ENCODE assay signal across 10 cellular contexts in genomic region chr3:40800343-40800742, GRCh38.
A peak's percentile ranks its signal among the peaks of the same experiment; 100 is the strongest.
DNase-seq lines count a peak whose midpoint lies in the region; ATAC-seq and TF ChIP-seq lines count a peak whose summit lies in the region.
"Had no signal": no experiment of that assay in that cellular context is flagged by ENCODE, and none has a peak within 500 bp of the region (broad histone marks: within the 10 kb centered on the region; RNA-seq: fewer than 3 reads in every experiment).

No MANE protein-coding gene starts in this region.

- peak overlapping the region; percentile 29 for H3K27ac ChIP-seq in PC-3 (ENCODE audit: low read length)
- H3K27ac ChIP-seq in fibroblast of lung (ENCODE audit: insufficient read depth, low read length): no peak overlapping the region
- H3K27ac ChIP-seq in psoas muscle: peak overlapping the region; percentile 46

- BruUV-seq in PC-3 (replicated peaks; lab: Mats Ljungman, UMichigan): no TSS peak

- ATAC-seq in PC-3 (peak; percentile 42), psoas muscle (peak; percentile 80 to 95 (median 86))
- ATAC-seq: SK-N-SH treated with all-trans-retinoic acid at 6 μM for 48 hours had no signal

- H3F3A ChIP-seq in PC-3 (ENCODE audit: low read length, unreplicated experiment): no peaks in the 10 kb centered on the region

- H3K4me2 ChIP-seq in PC-3 (ENCODE audit: low read length) (peak overlapping the region; percentile 67), fibroblast of lung (ENCODE audit: extremely low read depth, insufficient read depth, low read length) (no peak overlapping the region)

- H3K27me3 ChIP-seq in PC-3 (ENCODE audit: low read length) (no peaks in the 10 kb centered on the region), fibroblast of lung (ENCODE audit: control insufficient read depth, insufficient read depth, low read length) (no peaks in the 10 kb centered on the region), psoas muscle (ENCODE audit: insufficient read depth in 3 of 3, low read length in 2 of 3) (no peaks in the 10 kb centered on the region)

- H3K4me1 ChIP-seq in PC-3 (ENCODE audit: insufficient read depth, low read length): peaks cover 20% of the 10 kb centered on the region
- no peaks in the 10 kb centered on the region for H3K4me1 ChIP-seq in fibroblast of lung (ENCODE audit: control insufficient read depth, extremely low read depth, insufficient read depth, low read length)
- H3K4me1 ChIP-seq in psoas muscle: no peaks in the 10 kb centered on the region

- H4K20me1 ChIP-seq in PC-3 (ENCODE audit: low read length) (no peaks in the 10 kb centered on the region), fibroblast of lung (ENCODE audit: control insufficient read depth, extremely low read depth, insufficient read depth, low read length) (no peaks in the 10 kb centered on the region)

- DNase-seq in ELF-1 (ENCODE audit: low read depth, low spot score): peak; percentile 19
- peak; percentile 90 for DNase-seq in PC-3
- peak; percentile 56 to 94 for DNase-seq in fibroblast of lung (ENCODE audit: low read depth in 2 of 2)
- DNase-seq in psoas muscle: peak in 1 of 2 donors; percentile 24
- DNase-seq in activated CD4-positive, CD25-positive, alpha-beta regulatory T cell treated with anti-CD3 and anti-CD28 coated beads, Interleukin-2, amount 50 U/mL, for 72 hours: no peak
- no peak for DNase-seq in KG1 (lab: John Stamatoyannopoulos, UW)
- DNase-seq in COR-L47 (lab: John Stamatoyannopoulos, UW): no peak
- no peak for DNase-seq in NCI-H82 treated with DMSO at 0.1 percent for 48 hours (lab: John Stamatoyannopoulos, UW; ENCODE audit: unreplicated experiment)
- DNase-seq: anterior cingulate cortex had no signal

- H3K4me3 ChIP-seq in PC-3 (ENCODE audit: low read length) (no peak overlapping the region), fibroblast of lung (replicated peaks in 1 of 4; ENCODE audit: control extremely low read depth in 1 of 4, insufficient read depth in 1 of 4, low read depth in 3 of 4, low read length in 4 of 4) (no peak overlapping the region), psoas muscle (no peak overlapping the region)

- H2AFZ ChIP-seq in PC-3 (ENCODE audit: low read length) (no peak overlapping the region), fibroblast of lung (ENCODE audit: low read length) (no peak overlapping the region)

- intact Hi-C loops in PC-3 (cut with micrococcal nuclease) (no loop called here), psoas muscle (cut with DNase I) (no loop called here)

- CTCF ChIA-PET in PC-3 (lab: Charles Lee): interaction anchor here (0.6 kb wide), 1 partner anchor 916 kb away, joined by 3 read pairs; no protein-coding TSS in a partner anchor

- TF ChIP-seq CTCF in PC-3 (conservative IDR thresholded peaks at IDR 0.05; ENCODE audit: low read depth, low read length): no peak
- TF ChIP-seq CTCF in fibroblast of lung (conservative IDR thresholded peaks at IDR 0.05 in 1 of 2, IDR thresholded peaks at IDR 0.05 in 1 of 2; ENCODE audit: low read depth in 1 of 2, low read length in 2 of 2): no peak
- no peak for TF ChIP-seq CTCF in psoas muscle (IDR thresholded peaks at IDR 0.05)

- H3K9me2 ChIP-seq in PC-3 (replicated peaks; ENCODE audit: low read length): no peaks in the 10 kb centered on the region

- H3K9ac ChIP-seq in PC-3 (ENCODE audit: low read length): no peak overlapping the region
- no peak overlapping the region for H3K9ac ChIP-seq in fibroblast of lung (ENCODE audit: insufficient read depth, low read length)

- H3K79me2 ChIP-seq in PC-3 (ENCODE audit: low read length) (no peaks in the 10 kb centered on the region), fibroblast of lung (ENCODE audit: control insufficient read depth, insufficient read depth, low read length) (no peaks in the 10 kb centered on the region)

- H3K36me3 ChIP-seq in PC-3 (ENCODE audit: low read depth, low read length) (no peaks in the 10 kb centered on the region), fibroblast of lung (ENCODE audit: control insufficient read depth, insufficient read depth, low read length) (no peaks in the 10 kb centered on the region), psoas muscle (ENCODE audit: insufficient read depth in 1 of 2, low read depth in 1 of 2) (no peaks in the 10 kb centered on the region)

- POLR2A ChIA-PET in PC-3 (lab: Charles Lee; ENCODE audit: unreplicated experiment): no interaction called here

- H3K9me3 ChIP-seq in PC-3 (ENCODE audit: low read length): 0 out of 2 replicates have a peak, but pooled peaks cover 7% of the 10 kb centered on the region
- H3K9me3 ChIP-seq in fibroblast of lung (ENCODE audit: control insufficient read depth, insufficient read depth, low read depth, low read length): no peaks in the 10 kb centered on the region
- no peaks in the 10 kb centered on the region for H3K9me3 ChIP-seq in psoas muscle

Comparison
In these comparisons a context has a peak if more than half of its experiments do, and no peak if none do; other contexts are left out.
1. DNase-seq: peak in ELF-1 (single experiment), PC-3 (single experiment) and fibroblast of lung (2 of 2); none in activated CD4-positive, CD25-positive, alpha-beta regulatory T cell treated with anti-CD3 and anti-CD28 coated beads, Interleukin-2, amount 50 U/mL, for 72 hours (single experiment), KG1 (single experiment), COR-L47 (single experiment) and NCI-H82 treated with DMSO at 0.1 percent for 48 hours (single experiment).